In genomic region chr6:88650979-88651378, GRCh38 we compare ENCODE assay signal across 25 cellular contexts.
"Had no signal": no experiment of that assay in that cellular context is flagged by ENCODE, and none has a peak within 500 bp of the region (broad histone marks: within the 10 kb centered on the region; RNA-seq: fewer than 3 reads in every experiment).

No MANE protein-coding gene starts in this region.

- H3K9me3 ChIP-seq: esophagus squamous epithelium, lower lobe of right lung, prostate gland, right atrium auricular region, sigmoid colon, stomach, testis, tibial artery had no signal

- H3K4me1 ChIP-seq: esophagus squamous epithelium, heart right ventricle, left ventricle myocardium inferior, lower lobe of right lung, prostate gland, right atrium auricular region, sigmoid colon, stomach, testis, tibial artery had no signal

- H3K4me3 ChIP-seq: esophagus squamous epithelium, heart right ventricle, left ventricle myocardium inferior, lower lobe of right lung, prostate gland, right atrium auricular region, sigmoid colon, stomach, testis, tibial artery had no signal

- H3K36me3 ChIP-seq: esophagus squamous epithelium, heart right ventricle, left ventricle myocardium inferior, lower lobe of right lung, prostate gland, right atrium auricular region, sigmoid colon, stomach, tibial artery had no signal

- DNase-seq: cortex of kidney; effector memory CD8-positive, alpha-beta T cell; erythroblast; esophagus squamous epithelium; foreskin melanocyte; glutamatergic neuron; heart right ventricle; hippocampal formation; immature natural killer cell; islet precursor cell; kidney glomerular epithelial cell; left colon; left ventricle myocardium inferior; lower lobe of right lung; naive thymus-derived CD8-positive, alpha-beta T cell; nephron progenitor cell; sigmoid colon; stimulated activated CD4-positive, alpha-beta T cell treated with anti-CD3 and anti-CD28 coated beads, Interleukin-2, amount 100 ng/mL, for 24 hours; stimulated activated CD4-positive, alpha-beta T cell treated with anti-CD3 and anti-CD28 coated beads, Interleukin-4, amount 100 ng/mL, for 24 hours; stimulated activated naive CD4-positive, alpha-beta T cell treated with Interleukin-2 at 50 U/mL for 16 hours; stomach; testis; tibial artery had no signal

- ATAC-seq: effector memory CD8-positive, alpha-beta T cell; heart right ventricle; left colon; lower lobe of right lung; naive thymus-derived CD8-positive, alpha-beta T cell had no signal

- H3K27ac ChIP-seq: esophagus squamous epithelium, heart right ventricle, left ventricle myocardium inferior, lower lobe of right lung, prostate gland, right atrium auricular region, sigmoid colon, stomach, testis, tibial artery had no signal

- H3K27me3 ChIP-seq: esophagus squamous epithelium, heart right ventricle, right atrium auricular region, sigmoid colon, stomach, testis, tibial artery had no signal
